In the genomic region with DNA sequence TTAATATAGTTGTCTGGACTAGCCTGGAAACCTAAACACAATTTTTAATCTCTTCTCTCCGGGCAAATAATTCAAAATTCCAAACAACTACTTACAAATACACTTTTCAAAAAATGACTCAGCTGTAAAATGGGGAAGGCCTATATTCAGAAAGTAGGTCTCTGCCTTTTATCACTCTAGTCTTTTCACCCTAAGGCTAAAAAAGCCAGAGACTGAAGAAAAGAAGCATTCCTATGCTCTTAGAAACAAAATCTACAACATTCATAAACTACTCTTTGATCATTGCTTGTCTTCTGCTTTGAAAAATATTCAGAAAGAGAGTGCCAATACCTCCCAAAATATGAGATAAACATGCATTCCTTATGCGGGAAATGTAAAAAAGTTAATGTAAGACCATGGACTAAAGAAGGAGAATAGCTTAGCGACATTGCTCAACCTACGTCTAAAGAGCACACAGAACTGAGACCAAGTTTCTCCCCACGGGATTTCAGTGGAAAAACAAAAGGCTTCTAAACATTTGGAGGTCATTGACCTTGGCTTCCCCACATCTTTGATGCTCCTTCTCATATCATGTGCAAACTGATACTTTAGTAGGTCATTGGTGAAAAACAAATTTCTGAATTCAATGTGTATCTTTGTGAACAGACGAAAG, we compare ENCODE assay signal across 1 cellular context.
TF ChIP-seq lines count a peak whose summit lies in the region.

No MANE protein-coding gene starts in this region.

TF ChIP-seq in SK-N-SH, 30 proteins besides CTCF, POLR2A, EP300 and RAD21 (continued from another document):
- TF ChIP-seq, protein P1, sequence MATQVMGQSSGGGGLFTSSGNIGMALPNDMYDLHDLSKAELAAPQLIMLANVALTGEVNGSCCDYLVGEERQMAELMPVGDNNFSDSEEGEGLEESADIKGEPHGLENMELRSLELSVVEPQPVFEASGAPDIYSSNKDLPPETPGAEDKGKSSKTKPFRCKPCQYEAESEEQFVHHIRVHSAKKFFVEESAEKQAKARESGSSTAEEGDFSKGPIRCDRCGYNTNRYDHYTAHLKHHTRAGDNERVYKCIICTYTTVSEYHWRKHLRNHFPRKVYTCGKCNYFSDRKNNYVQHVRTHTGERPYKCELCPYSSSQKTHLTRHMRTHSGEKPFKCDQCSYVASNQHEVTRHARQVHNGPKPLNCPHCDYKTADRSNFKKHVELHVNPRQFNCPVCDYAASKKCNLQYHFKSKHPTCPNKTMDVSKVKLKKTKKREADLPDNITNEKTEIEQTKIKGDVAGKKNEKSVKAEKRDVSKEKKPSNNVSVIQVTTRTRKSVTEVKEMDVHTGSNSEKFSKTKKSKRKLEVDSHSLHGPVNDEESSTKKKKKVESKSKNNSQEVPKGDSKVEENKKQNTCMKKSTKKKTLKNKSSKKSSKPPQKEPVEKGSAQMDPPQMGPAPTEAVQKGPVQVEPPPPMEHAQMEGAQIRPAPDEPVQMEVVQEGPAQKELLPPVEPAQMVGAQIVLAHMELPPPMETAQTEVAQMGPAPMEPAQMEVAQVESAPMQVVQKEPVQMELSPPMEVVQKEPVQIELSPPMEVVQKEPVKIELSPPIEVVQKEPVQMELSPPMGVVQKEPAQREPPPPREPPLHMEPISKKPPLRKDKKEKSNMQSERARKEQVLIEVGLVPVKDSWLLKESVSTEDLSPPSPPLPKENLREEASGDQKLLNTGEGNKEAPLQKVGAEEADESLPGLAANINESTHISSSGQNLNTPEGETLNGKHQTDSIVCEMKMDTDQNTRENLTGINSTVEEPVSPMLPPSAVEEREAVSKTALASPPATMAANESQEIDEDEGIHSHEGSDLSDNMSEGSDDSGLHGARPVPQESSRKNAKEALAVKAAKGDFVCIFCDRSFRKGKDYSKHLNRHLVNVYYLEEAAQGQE (IDR thresholded peaks at IDR 0.05; ENCODE audit: low read depth, low read length), result no peak
- TF ChIP-seq FOXM1 (IDR thresholded peaks at IDR 0.05; ENCODE audit: low read depth), result no peak
- TF ChIP-seq JUND (IDR thresholded peaks at IDR 0.05), result no peak
- TF ChIP-seq EZH2phosphoT487 (IDR thresholded peaks at IDR 0.05; ENCODE audit: borderline replicate concordance, low read depth), result no peak
- TF ChIP-seq GATA2 (CRISPR knock-in tag; IDR thresholded peaks at IDR 0.05), result no peak
- TF ChIP-seq, protein P2, sequence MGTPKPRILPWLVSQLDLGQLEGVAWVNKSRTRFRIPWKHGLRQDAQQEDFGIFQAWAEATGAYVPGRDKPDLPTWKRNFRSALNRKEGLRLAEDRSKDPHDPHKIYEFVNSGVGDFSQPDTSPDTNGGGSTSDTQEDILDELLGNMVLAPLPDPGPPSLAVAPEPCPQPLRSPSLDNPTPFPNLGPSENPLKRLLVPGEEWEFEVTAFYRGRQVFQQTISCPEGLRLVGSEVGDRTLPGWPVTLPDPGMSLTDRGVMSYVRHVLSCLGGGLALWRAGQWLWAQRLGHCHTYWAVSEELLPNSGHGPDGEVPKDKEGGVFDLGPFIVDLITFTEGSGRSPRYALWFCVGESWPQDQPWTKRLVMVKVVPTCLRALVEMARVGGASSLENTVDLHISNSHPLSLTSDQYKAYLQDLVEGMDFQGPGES (IDR thresholded peaks at IDR 0.05; ENCODE audit: low read depth, low read length), result no peak
- TF ChIP-seq POLR2AphosphoS5 (IDR thresholded peaks at IDR 0.05; ENCODE audit: low read depth, low read length), result no peak
- TF ChIP-seq TEAD4 (IDR thresholded peaks at IDR 0.05; ENCODE audit: borderline replicate concordance, insufficient read depth), result no peak
TF ChIP-seq in SK-N-SH: peak in this region for 0.
